ENCODE assay signal across 1 cellular context in genomic region chr7:23356726-23357125, GRCh38.
TF ChIP-seq lines count a peak whose summit lies in the region.

No MANE protein-coding gene starts in this region.

TF ChIP-seq in GM12878, 131 proteins besides CTCF, POLR2A, EP300 and RAD21:
- TF ChIP-seq MYC (IDR thresholded peaks at IDR 0.05; ENCODE audit: insufficient read depth, insufficient read length, insufficient replicate concordance, low read length, severe bottlenecking): no peak
- TF ChIP-seq MYB (IDR thresholded peaks at IDR 0.05; ENCODE audit: borderline replicate concordance, low read depth, low read length): no peak
- no peak for TF ChIP-seq CEBPB (IDR thresholded peaks at IDR 0.05; ENCODE audit: borderline replicate concordance in 1 of 2, low read depth in 2 of 2, low read length in 2 of 2)
- peak; percentile 79 for TF ChIP-seq RUNX3 (IDR thresholded peaks at IDR 0.05; ENCODE audit: low read length)
- peak; percentile 6; the same call in 1 of the 2 replicates for TF ChIP-seq JUNB (IDR thresholded peaks at IDR 0.05)
- TF ChIP-seq FOXM1 (IDR thresholded peaks at IDR 0.05; ENCODE audit: low read depth, low read length): no peak
- TF ChIP-seq POLR2AphosphoS5 (IDR thresholded peaks at IDR 0.05; ENCODE audit: low read length): no peak
- TF ChIP-seq IRF5 (IDR thresholded peaks at IDR 0.05; ENCODE audit: borderline replicate concordance): no peak
